ENCODE assay signal across 24 cellular contexts in the genomic region with DNA sequence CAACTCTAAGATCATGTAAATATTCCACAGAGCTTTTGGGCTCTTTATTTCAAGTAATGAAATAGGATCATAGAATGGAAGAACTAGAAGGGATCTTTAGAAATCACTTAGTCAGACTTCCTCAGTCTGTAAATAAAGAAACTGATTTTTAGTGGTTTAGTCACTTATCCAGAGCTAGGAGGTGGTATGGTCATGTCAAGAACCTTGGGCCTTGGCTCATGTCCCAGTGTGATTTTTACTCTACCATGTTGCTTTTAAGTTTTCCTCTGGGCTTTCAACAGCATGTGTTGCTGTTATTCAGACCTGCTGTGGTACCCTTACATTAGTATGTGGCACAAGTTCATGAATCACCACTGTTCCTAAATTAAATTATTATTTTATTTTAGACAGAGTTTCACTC.
DNase-seq lines count a peak whose midpoint lies in the region; ATAC-seq and TF ChIP-seq lines count a peak whose summit lies in the region.
"Had no signal": no experiment of that assay in that cellular context is flagged by ENCODE, and none has a peak within 500 bp of the region (broad histone marks: within the 10 kb centered on the region; RNA-seq: fewer than 3 reads in every experiment).

No MANE protein-coding gene starts in this region.

- H3K4me3 ChIP-seq in choroid plexus epithelial cell (ENCODE audit: low read depth, low read length) = no peak overlapping the region
- H3K4me3 ChIP-seq: A549; BLaER1 treated with 17β-estradiol and CSF1 and Interleukin-3, amounts not matched to agents 10 nM and 100 nM; stomach had no signal

- DNase-seq in AG20443 (ENCODE audit: low spot score) (peak; percentile 39), HT1080 (ENCODE audit: low read depth) (peak; percentile 39), choroid plexus epithelial cell (ENCODE audit: low read depth) (peak; percentile 37), kidney tubule cell (ENCODE audit: low spot score) (peak; percentile 30), NCI-H2029 treated with DMSO at 0.1 percent for 48 hours (lab: John Stamatoyannopoulos, UW) (no peak), NCI-H2196 (lab: John Stamatoyannopoulos, UW; ENCODE audit: unreplicated experiment) (no peak)
- DNase-seq: activated CD4-positive, alpha-beta T cell treated with anti-CD3 and anti-CD28 coated beads for 4 hours; activated naive CD4-positive, alpha-beta T cell treated with anti-CD3 and anti-CD28 coated beads for 36 hours; activated T-cell treated with anti-CD3 and anti-CD28 coated beads, Interleukin-2, amount 50 U/mL, for 48 hours; aorta; Caco-2; cerebellar nuclear complex; DMS79 treated with DMSO at 0.1 percent for 48 hours; H7; MV-4-11; NCI-H69; stomach; T-helper 17 cell; trophoblast cell had no signal

- ATAC-seq in GM18873 (IDR thresholded peaks at IDR 0.05; ENCODE audit: low FRiP score, unreplicated experiment) (no peak), GM19397 (IDR thresholded peaks at IDR 0.05; ENCODE audit: unreplicated experiment) (no peak)
- ATAC-seq: A549, sciatic nerve, T-helper 17 cell had no signal

- TF ChIP-seq CTCF in choroid plexus epithelial cell (conservative IDR thresholded peaks at IDR 0.05; ENCODE audit: low read depth, low read length) = no peak

Comparison
In these comparisons a context has a peak if more than half of its experiments do, and no peak if none do; other contexts are left out.
1. DNase-seq: peak in AG20443 (single experiment), HT1080 (single experiment), choroid plexus epithelial cell (single experiment) and kidney tubule cell (single experiment); none in NCI-H2029 treated with DMSO at 0.1 percent for 48 hours (single experiment) and NCI-H2196 (single experiment).